In the genomic region with DNA sequence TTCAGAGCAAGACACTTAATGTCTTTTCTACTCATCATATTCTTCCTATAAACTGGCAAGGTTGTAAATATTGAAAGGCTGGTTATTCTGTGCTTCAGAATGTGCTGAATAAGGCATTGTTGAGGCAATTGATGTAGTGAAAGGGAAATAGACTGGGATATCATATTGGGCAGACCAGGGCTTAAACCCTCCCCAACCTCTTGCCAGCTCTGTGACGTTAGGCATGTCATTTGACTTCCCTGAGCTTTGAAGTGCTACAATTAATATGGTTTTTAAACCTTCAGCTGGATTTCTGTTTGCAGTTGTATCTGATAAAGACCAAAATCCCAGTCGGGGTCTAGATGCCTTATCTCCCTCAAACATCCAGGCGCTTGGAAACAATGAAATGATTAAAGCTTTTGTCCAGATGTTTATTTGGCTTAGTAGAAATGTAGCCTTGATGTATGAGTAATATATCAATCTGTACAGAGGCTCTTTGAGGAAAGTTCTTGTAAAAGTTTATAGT, we compare ENCODE assay signal across 12 cellular contexts.
A peak's percentile ranks its signal among the peaks of the same experiment; 100 is the strongest.
DNase-seq lines count a peak whose midpoint lies in the region; ATAC-seq and TF ChIP-seq lines count a peak whose summit lies in the region.
"Had no signal": no experiment of that assay in that cellular context is flagged by ENCODE, and none has a peak within 500 bp of the region (broad histone marks: within the 10 kb centered on the region; RNA-seq: fewer than 3 reads in every experiment).

No MANE protein-coding gene starts in this region.

- no peak overlapping the region for H3K27ac ChIP-seq in CD4-positive, alpha-beta T cell (ENCODE audit: low read depth, low read length)
- H3K27ac ChIP-seq in mesendoderm (ENCODE audit: low read depth, low read length) (peak overlapping the region; percentile 53), gastrocnemius medialis (no peak overlapping the region), uterus (no peak overlapping the region)
- H3K27ac ChIP-seq: KMS-11 had no signal

- POLR2A ChIA-PET in CD4-positive, alpha-beta T cell (lab: Charles Lee), result interaction anchor here (0.6 kb wide), 1 partner anchor 59 kb away, joined by 3 read pairs; no protein-coding TSS in a partner anchor

- H3K79me2 ChIP-seq in mesendoderm (ENCODE audit: control insufficient read depth, insufficient read depth, low read length), result no peaks in the 10 kb centered on the region

- H2BK15ac ChIP-seq in mesendoderm (replicated peaks; ENCODE audit: low read depth), result no peak overlapping the region

- in situ Hi-C loops in gastrocnemius medialis (cut with MboI; ENCODE audit: low sequenced_read_pairs in 4 of 4), result loop anchor here in 3 of 4 donors (5.0 to 25.0 kb wide), 4 partner anchors 153 to 403 kb away; no protein-coding TSS in a partner anchor

- H3K36me3 ChIP-seq in mesendoderm (ENCODE audit: control insufficient read depth, insufficient read depth, low read length) (no peaks in the 10 kb centered on the region), gastrocnemius medialis (no peaks in the 10 kb centered on the region), uterus (no peaks in the 10 kb centered on the region)

- H3K4me3 ChIP-seq in mesendoderm (ENCODE audit: low read length) (no peak overlapping the region), gastrocnemius medialis (no peak overlapping the region), uterus (no peak overlapping the region)

- no peak overlapping the region for H4K5ac ChIP-seq in mesendoderm (ENCODE audit: low read length)

- intact Hi-C loops in CD4-positive, alpha-beta T cell (cut with DNase I, micrococcal nuclease), result loop anchor here (5.0 kb wide), 3 partner anchors 155 to 175 kb away; no protein-coding TSS in a partner anchor
- intact Hi-C loops in CD14-positive monocyte (cut with micrococcal nuclease), result loop anchor here (5.0 to 10.0 kb wide), 2 partner anchors 180 to 183 kb away; no protein-coding TSS in a partner anchor
- intact Hi-C loops in gastrocnemius medialis (cut with DNase I; ENCODE audit: low total_unique reads), result loop anchor here (5.0 kb wide), 1 partner anchor 105 kb away; no protein-coding TSS in a partner anchor
- intact Hi-C loops in uterus (cut with DNase I; ENCODE audit: low total_unique reads), result no loop called here

- no peak overlapping the region for H3K4ac ChIP-seq in mesendoderm (ENCODE audit: low read depth, low read length)

- DNase-seq in CD4-positive, alpha-beta T cell, result no peak
- peak; percentile 51 for DNase-seq in mesendoderm
- no peak for DNase-seq in CD14-positive monocyte (ENCODE audit: low spot score)
- DNase-seq in gastrocnemius medialis, result no peak
- no peak for DNase-seq in uterus
- no peak for DNase-seq in stimulated activated CD8-positive, alpha-beta memory T cell treated with anti-CD3 and anti-CD28 coated beads, Interleukin-4, amount 100 ng/mL, for 48 hours
- DNase-seq: DND-41; NK-92 treated with Interleukin-12 subunit alpha and Interleukin-12 subunit beta, amount 100 ng/mL, for 24 hours; stimulated activated CD4-positive, alpha-beta T cell treated with anti-CD3 and anti-CD28 coated beads, Interleukin-2, amount 100 ng/mL, for 24 hours had no signal

- no peaks in the 10 kb centered on the region for H3K36me3 Mint-ChIP-seq in CD4-positive, alpha-beta T cell (ENCODE audit: low read depth)
- H3K36me3 Mint-ChIP-seq in activated T-helper 17 cell treated with anti-CD3 and anti-CD28 coated beads, Interleukin-2, amount 50 U/mL, for 72 hours (ENCODE audit: low read depth), result no peaks in the 10 kb centered on the region
- no peaks in the 10 kb centered on the region for H3K36me3 Mint-ChIP-seq in CD14-positive monocyte

- H2AK5ac ChIP-seq in mesendoderm (ENCODE audit: low read length), result no peak overlapping the region

- H3K4me1 Mint-ChIP-seq in CD4-positive, alpha-beta T cell (ENCODE audit: low read depth), result peaks cover 9% of the 10 kb centered on the region
- peaks cover 5% of the 10 kb centered on the region for H3K4me1 Mint-ChIP-seq in activated T-helper 17 cell treated with anti-CD3 and anti-CD28 coated beads, Interleukin-2, amount 50 U/mL, for 72 hours
- peaks cover 5% of the 10 kb centered on the region for H3K4me1 Mint-ChIP-seq in CD14-positive monocyte

- no peak overlapping the region for H3K18ac ChIP-seq in mesendoderm (ENCODE audit: low read length)

- no peaks in the 10 kb centered on the region for H3K9me3 ChIP-seq in CD4-positive, alpha-beta T cell (ENCODE audit: control insufficient read depth, low read length)
- H3K9me3 ChIP-seq in gastrocnemius medialis, result no peaks in the 10 kb centered on the region
- H3K9me3 ChIP-seq in uterus, result no peaks in the 10 kb centered on the region

- no CpG with 5 or more reads among the region's 3 CpGs for WGBS in mesendoderm (ENCODE audit: extremely low coverage, insufficient coverage, low lambda C conversion rate)

- no peak for TF ChIP-seq CTCF in CD4-positive, alpha-beta T cell (IDR thresholded peaks at IDR 0.05)
- TF ChIP-seq CTCF in CD14-positive monocyte (IDR thresholded peaks at IDR 0.05), result no peak
- TF ChIP-seq CTCF in gastrocnemius medialis (IDR thresholded peaks at IDR 0.05 in 4 of 5, conservative IDR thresholded peaks at IDR 0.05 in 1 of 5), result no peak
- TF ChIP-seq CTCF in uterus (IDR thresholded peaks at IDR 0.05), result no peak

- H3K9me3 Mint-ChIP-seq in CD4-positive, alpha-beta T cell, result no peaks in the 10 kb centered on the region
- H3K9me3 Mint-ChIP-seq in activated T-helper 17 cell treated with anti-CD3 and anti-CD28 coated beads, Interleukin-2, amount 50 U/mL, for 72 hours, result no peaks in the 10 kb centered on the region
- no peaks in the 10 kb centered on the region for H3K9me3 Mint-ChIP-seq in CD14-positive monocyte

- no peak overlapping the region for H3K4me2 ChIP-seq in mesendoderm (ENCODE audit: low read length)

- CTCF ChIA-PET in CD4-positive, alpha-beta T cell (lab: Charles Lee), result interaction anchor here (0.6 kb wide), 1 partner anchor 41 kb away, joined by 3 read pairs; no protein-coding TSS in a partner anchor

- peak overlapping the region; percentile 66 for H3K56ac ChIP-seq in mesendoderm (ENCODE audit: low read length)

- no peak overlapping the region for H2BK5ac ChIP-seq in mesendoderm (ENCODE audit: low read length)

- H3K4me1 ChIP-seq in mesendoderm (ENCODE audit: control insufficient read depth, low read depth, low read length) (peaks cover 9% of the 10 kb centered on the region), gastrocnemius medialis (peaks cover 12 to 28% of the 10 kb centered on the region in 2 donors), uterus (no peaks in the 10 kb centered on the region)

- no peaks in the 10 kb centered on the region for H3K27me3 ChIP-seq in CD4-positive, alpha-beta T cell (ENCODE audit: control insufficient read depth, insufficient read depth, low read length)
- H3K27me3 ChIP-seq in mesendoderm (ENCODE audit: insufficient read depth, low read length, poor library complexity) (no peaks in the 10 kb centered on the region), gastrocnemius medialis (no peaks in the 10 kb centered on the region), uterus (no peaks in the 10 kb centered on the region)

- no peak for ATAC-seq in CD4-positive, alpha-beta T cell (ENCODE audit: poor library complexity)
- ATAC-seq in HG02642 (IDR thresholded peaks at IDR 0.05; ENCODE audit: poor library complexity, unreplicated experiment) (peak; percentile 20), gastrocnemius medialis (no peak)
- no peak for ATAC-seq in activated T-helper 17 cell treated with anti-CD3 and anti-CD28 coated beads, Interleukin-2, amount 50 U/mL, for 72 hours (replicated peaks)

- TF ChIP-seq POLR2A in gastrocnemius medialis (IDR thresholded peaks at IDR 0.05) (no peak), uterus (IDR thresholded peaks at IDR 0.05) (no peak)

- peaks cover 34% of the 10 kb centered on the region for H3K27me3 Mint-ChIP-seq in CD4-positive, alpha-beta T cell
- H3K27me3 Mint-ChIP-seq in activated T-helper 17 cell treated with anti-CD3 and anti-CD28 coated beads, Interleukin-2, amount 50 U/mL, for 72 hours, result peaks cover 7% of the 10 kb centered on the region
- no peaks in the 10 kb centered on the region for H3K27me3 Mint-ChIP-seq in CD14-positive monocyte (ENCODE audit: low read depth in 3 of 3)

- H4K8ac ChIP-seq in mesendoderm (ENCODE audit: low read depth, low read length), result no peak overlapping the region

- H2BK120ac ChIP-seq in mesendoderm (ENCODE audit: low read depth, low read length), result no peak overlapping the region

- no peak overlapping the region for H3K23ac ChIP-seq in mesendoderm (ENCODE audit: low read length)

- H3K79me1 ChIP-seq in mesendoderm (ENCODE audit: low read length), result no peaks in the 10 kb centered on the region

- peak overlapping the region; percentile 32 for H3K4me3 Mint-ChIP-seq in CD4-positive, alpha-beta T cell
- H3K4me3 Mint-ChIP-seq in activated T-helper 17 cell treated with anti-CD3 and anti-CD28 coated beads, Interleukin-2, amount 50 U/mL, for 72 hours, result peak overlapping the region; percentile 62
- peak overlapping the region in 1 of 2 donors; percentile 64 for H3K4me3 Mint-ChIP-seq in CD14-positive monocyte

- H3K27ac Mint-ChIP-seq in CD4-positive, alpha-beta T cell, result no peak overlapping the region
- no peak overlapping the region for H3K27ac Mint-ChIP-seq in activated T-helper 17 cell treated with anti-CD3 and anti-CD28 coated beads, Interleukin-2, amount 50 U/mL, for 72 hours
- H3K27ac Mint-ChIP-seq in CD14-positive monocyte, result no peak overlapping the region

- H3K9ac ChIP-seq in mesendoderm (ENCODE audit: low read length), result no peak overlapping the region
- H3K9ac ChIP-seq: KMS-11 had no signal
